Comparison of ENCODE assay signal across 8 cellular contexts in the genomic region with DNA sequence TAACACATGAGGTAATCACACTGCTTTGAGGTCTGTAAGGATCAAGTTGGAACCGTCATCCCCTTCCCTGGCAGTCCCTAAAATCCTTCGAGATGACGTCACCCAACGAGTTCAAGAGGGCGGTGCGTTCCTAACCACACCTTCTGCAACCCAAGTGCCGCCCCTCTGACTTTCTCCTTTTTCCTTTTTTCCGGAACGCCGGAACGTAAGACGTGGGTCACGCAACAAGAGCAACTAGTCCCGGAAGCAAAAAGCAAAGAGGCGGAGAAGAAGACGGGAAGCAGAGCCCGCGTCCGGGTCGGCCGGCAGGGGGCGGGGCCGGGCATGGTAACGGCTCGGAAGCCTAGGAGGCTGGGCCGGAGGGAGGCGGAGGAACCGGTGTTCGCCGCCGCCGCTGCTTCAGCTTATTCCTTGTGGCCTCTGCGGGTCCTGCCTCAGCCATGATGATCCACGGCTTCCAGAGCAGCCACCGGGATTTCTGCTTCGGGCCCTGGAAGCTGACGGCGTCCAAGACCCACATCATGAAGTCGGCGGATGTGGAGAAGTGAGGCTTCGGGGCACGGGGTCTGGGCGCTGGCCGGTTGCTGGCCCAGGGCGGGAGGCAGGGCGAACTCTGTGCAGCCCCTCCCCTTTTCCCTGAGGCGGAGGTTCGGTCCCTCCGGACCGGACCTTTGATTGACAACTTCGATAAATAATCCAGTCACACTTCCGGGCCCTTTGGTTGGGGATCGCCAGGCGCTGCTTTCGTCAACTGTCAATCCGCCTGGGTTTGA. TPM values are rescaled to one million over a fixed set of nuclear protein-coding genes. Genes with fewer than 3 reads are reported as not detected.
DNase-seq lines count a peak whose midpoint lies in the region; ATAC-seq and TF ChIP-seq lines count a peak whose summit lies in the region.

Gene TIPRL (plus strand): TSS at position 325 of the 773 bp plus-strand sequence. CDS start 116 bp downstream, at position 441.

- H3K36me3 ChIP-seq in GM23248 (ENCODE audit: low read depth) (no peaks in the 10 kb centered on the region), fibroblast of lung (ENCODE audit: control insufficient read depth, insufficient read depth, low read length) (no peaks in the 10 kb centered on the region)
- H3K36me3 ChIP-seq in naive thymus-derived CD4-positive, alpha-beta T cell (ENCODE audit: control insufficient read depth in 2 of 3, insufficient read depth in 3 of 3, low read length in 3 of 3), result peaks cover 0 to 5% (median 0%) of the 10 kb centered on the region in 3 experiments

- no peaks in the 10 kb centered on the region for H4K20me1 ChIP-seq in GM23248 (ENCODE audit: insufficient read depth)
- no peaks in the 10 kb centered on the region for H4K20me1 ChIP-seq in fibroblast of lung (ENCODE audit: control insufficient read depth, extremely low read depth, insufficient read depth, low read length)

- H3K4me3 Mint-ChIP-seq in activated T-helper 1 cell treated with anti-CD3 and anti-CD28 coated beads, Interleukin-12 subunit alpha, Interleukin-12 subunit beta, Interleukin-2, Interleukin-4 antibody, amounts not matched to agents 30 ng/mL and 10 ng/mL and 1 ng/mL, durations not matched to agents 14 hours and 24 hours and 36 hours, result no peak within 1 kb of the TSS
- no peak within 1 kb of the TSS for H3K4me3 Mint-ChIP-seq in naive thymus-derived CD4-positive, alpha-beta T cell
- H3K4me3 Mint-ChIP-seq in stimulated activated naive B cell treated with anti-CD40 and anti-IgM and Interleukin-4, amounts not matched to agents 10 μg/mL and 1 μg/mL and 100 μg/mL, for 72 hours, result no peak within 1 kb of the TSS

- H3K27me3 Mint-ChIP-seq in activated T-helper 1 cell treated with anti-CD3 and anti-CD28 coated beads, Interleukin-12 subunit alpha, Interleukin-12 subunit beta, Interleukin-2, Interleukin-4 antibody, amounts not matched to agents 30 ng/mL and 10 ng/mL and 1 ng/mL, durations not matched to agents 14 hours and 24 hours and 36 hours (ENCODE audit: insufficient read depth), result no peaks in the 10 kb centered on the region
- H3K27me3 Mint-ChIP-seq in naive thymus-derived CD4-positive, alpha-beta T cell, result peaks cover 2 to 9% (median 2%) of the 10 kb centered on the region in 5 donors
- H3K27me3 Mint-ChIP-seq in stimulated activated naive B cell treated with anti-CD40 and anti-IgM and Interleukin-4, amounts not matched to agents 10 μg/mL and 1 μg/mL and 100 μg/mL, for 72 hours, result peaks cover 9 to 14% of the 10 kb centered on the region in 2 donors

- H3K4me2 ChIP-seq in GM23248 (ENCODE audit: unreplicated experiment), result peak within 1 kb of the TSS; percentile 91
- peak within 1 kb of the TSS; percentile 91 for H3K4me2 ChIP-seq in fibroblast of lung (ENCODE audit: extremely low read depth, insufficient read depth, low read length)

- peak; percentile 31 to 60 for TF ChIP-seq CTCF in fibroblast of lung (conservative IDR thresholded peaks at IDR 0.05 in 1 of 2, IDR thresholded peaks at IDR 0.05 in 1 of 2; ENCODE audit: low read depth in 1 of 2, low read length in 2 of 2)

- H3K79me2 ChIP-seq in GM23248 (ENCODE audit: insufficient read depth) (peaks cover 48% of the 10 kb centered on the region), fibroblast of lung (ENCODE audit: control insufficient read depth, insufficient read depth, low read length) (peaks cover 34% of the 10 kb centered on the region)

- H3K9ac ChIP-seq in GM23248 (peak within 1 kb of the TSS; percentile 91), fibroblast of lung (ENCODE audit: insufficient read depth, low read length) (peak within 1 kb of the TSS; percentile 85)

- DNase-seq in EH (ENCODE audit: low read depth) (peak; percentile 99), GM23248 (peak; percentile 100), Kasumi-1 (lab: John Stamatoyannopoulos, UW) (peak; percentile 98), RKO (ENCODE audit: low spot score) (peak; percentile 99), fibroblast of lung (ENCODE audit: low read depth in 2 of 2) (peak; percentile 99)
- peak; percentile 95 for DNase-seq in activated T-helper 1 cell treated with anti-CD3 and anti-CD28 coated beads, Interleukin-12 subunit alpha, Interleukin-12 subunit beta, Interleukin-2, Interleukin-4 antibody, amounts not matched to agents 30 ng/mL and 10 ng/mL and 1 ng/mL, durations not matched to agents 14 hours and 24 hours and 36 hours (ENCODE audit: low spot score)
- peak; percentile 88 to 94 (median 93) for DNase-seq in naive thymus-derived CD4-positive, alpha-beta T cell
- DNase-seq in stimulated activated naive B cell treated with anti-CD40 and anti-IgM and Interleukin-4, amounts not matched to agents 10 μg/mL and 1 μg/mL and 100 μg/mL, for 72 hours, result peak; percentile 96

- CTCF ChIA-PET in naive thymus-derived CD4-positive, alpha-beta T cell (lab: Charles Lee), result no interaction called here

- H3K27me3 ChIP-seq in GM23248 (replicated peaks; ENCODE audit: insufficient read depth) (no peaks in the 10 kb centered on the region), fibroblast of lung (ENCODE audit: control insufficient read depth, insufficient read depth, low read length) (no peaks in the 10 kb centered on the region)
- no peaks in the 10 kb centered on the region for H3K27me3 ChIP-seq in naive thymus-derived CD4-positive, alpha-beta T cell (ENCODE audit: control insufficient read depth in 2 of 2, insufficient read depth in 2 of 2, low read length in 2 of 2)

- H2AFZ ChIP-seq in GM23248, result peak within 1 kb of the TSS; percentile 97
- peak within 1 kb of the TSS; percentile 84 for H2AFZ ChIP-seq in fibroblast of lung (ENCODE audit: low read length)

- no peaks in the 10 kb centered on the region for H3K4me1 Mint-ChIP-seq in activated T-helper 1 cell treated with anti-CD3 and anti-CD28 coated beads, Interleukin-12 subunit alpha, Interleukin-12 subunit beta, Interleukin-2, Interleukin-4 antibody, amounts not matched to agents 30 ng/mL and 10 ng/mL and 1 ng/mL, durations not matched to agents 14 hours and 24 hours and 36 hours (ENCODE audit: low read depth)
- peaks cover 2 to 20% (median 9%) of the 10 kb centered on the region in 7 donors for H3K4me1 Mint-ChIP-seq in naive thymus-derived CD4-positive, alpha-beta T cell
- peaks cover 0 to 3% of the 10 kb centered on the region in 2 donors for H3K4me1 Mint-ChIP-seq in stimulated activated naive B cell treated with anti-CD40 and anti-IgM and Interleukin-4, amounts not matched to agents 10 μg/mL and 1 μg/mL and 100 μg/mL, for 72 hours

- H3K9me3 ChIP-seq in GM23248 (ENCODE audit: low read depth) (no peaks in the 10 kb centered on the region), fibroblast of lung (ENCODE audit: control insufficient read depth, insufficient read depth, low read depth, low read length) (no peaks in the 10 kb centered on the region)
- no peaks in the 10 kb centered on the region for H3K9me3 ChIP-seq in naive thymus-derived CD4-positive, alpha-beta T cell (ENCODE audit: control insufficient read depth in 2 of 3, low read length in 3 of 3)

- 0 out of 2 replicates have a peak, but pooled peaks cover 6% of the 10 kb centered on the region for H3K4me1 ChIP-seq in GM23248 (ENCODE audit: insufficient read depth)
- H3K4me1 ChIP-seq in fibroblast of lung (ENCODE audit: control insufficient read depth, extremely low read depth, insufficient read depth, low read length), result peaks cover 2% of the 10 kb centered on the region
- H3K4me1 ChIP-seq in naive thymus-derived CD4-positive, alpha-beta T cell (ENCODE audit: control insufficient read depth in 2 of 2, insufficient read depth in 2 of 2, low read length in 2 of 2), result peaks cover 14 to 16% of the 10 kb centered on the region in 2 donors

- POLR2A ChIA-PET in naive thymus-derived CD4-positive, alpha-beta T cell (lab: Charles Lee), result interaction anchor here (0.6 to 1.7 kb wide), 2 partner anchors 47 to 62 kb away, joined by 6 to 7 read pairs; partner anchors contain the start of gene SFT2D2

- peak; percentile 95 for ATAC-seq in naive thymus-derived CD4-positive, alpha-beta T cell
- ATAC-seq in stimulated activated naive B cell treated with anti-CD40 and anti-IgM and Interleukin-4, amounts not matched to agents 10 μg/mL and 1 μg/mL and 100 μg/mL, for 72 hours (replicated peaks), result peak; percentile 86 to 90

- in situ Hi-C loops in GM23248 (cut with MboI), result no loop called here

- no peaks in the 10 kb centered on the region for H3K9me3 Mint-ChIP-seq in activated T-helper 1 cell treated with anti-CD3 and anti-CD28 coated beads, Interleukin-12 subunit alpha, Interleukin-12 subunit beta, Interleukin-2, Interleukin-4 antibody, amounts not matched to agents 30 ng/mL and 10 ng/mL and 1 ng/mL, durations not matched to agents 14 hours and 24 hours and 36 hours
- no peaks in the 10 kb centered on the region for H3K9me3 Mint-ChIP-seq in naive thymus-derived CD4-positive, alpha-beta T cell
- no peaks in the 10 kb centered on the region for H3K9me3 Mint-ChIP-seq in stimulated activated naive B cell treated with anti-CD40 and anti-IgM and Interleukin-4, amounts not matched to agents 10 μg/mL and 1 μg/mL and 100 μg/mL, for 72 hours

- peaks cover 19% of the 10 kb centered on the region for H3F3A ChIP-seq in GM23248 (ENCODE audit: insufficient read depth)

- H3K9me2 ChIP-seq in GM23248 (ENCODE audit: insufficient read depth), result no peaks in the 10 kb centered on the region

- intact Hi-C loops in activated T-helper 1 cell treated with anti-CD3 and anti-CD28 coated beads, Interleukin-12 subunit alpha, Interleukin-12 subunit beta, Interleukin-2, Interleukin-4 antibody, amounts not matched to agents 30 ng/mL and 10 ng/mL and 1 ng/mL, durations not matched to agents 14 hours and 24 hours and 36 hours (cut with micrococcal nuclease), result loop anchor here (1.0 to 5.0 kb wide), 9 partner anchors 41 to 1518 kb away; partner anchors contain the start of gene DCAF6
- intact Hi-C loops in naive thymus-derived CD4-positive, alpha-beta T cell (cut with micrococcal nuclease), result loop anchor here (1.0 to 10.0 kb wide), 20 partner anchors 42 to 1896 kb away; partner anchors contain the start of genes DCAF6 (in 2 of the 2), ATP1B1 (in 1 of the 2), BLZF1 (in 1 of the 2) and GPR161 (in 1 of the 2)

- no peak within 1 kb of the TSS for H3K27ac Mint-ChIP-seq in activated T-helper 1 cell treated with anti-CD3 and anti-CD28 coated beads, Interleukin-12 subunit alpha, Interleukin-12 subunit beta, Interleukin-2, Interleukin-4 antibody, amounts not matched to agents 30 ng/mL and 10 ng/mL and 1 ng/mL, durations not matched to agents 14 hours and 24 hours and 36 hours
- no peak within 1 kb of the TSS for H3K27ac Mint-ChIP-seq in naive thymus-derived CD4-positive, alpha-beta T cell
- no peak within 1 kb of the TSS for H3K27ac Mint-ChIP-seq in stimulated activated naive B cell treated with anti-CD40 and anti-IgM and Interleukin-4, amounts not matched to agents 10 μg/mL and 1 μg/mL and 100 μg/mL, for 72 hours

- 0 to 2% methylated on average over 50 to 55 of the region's 56 CpGs for WGBS in GM23248 (ENCODE audit: low coverage in 1 of 2, low lambda C conversion rate in 2 of 2, missing lambda C conversion rate in 2 of 2), 2 experiments

- peak within 1 kb of the TSS; percentile 77 for H3K27ac ChIP-seq in GM23248
- H3K27ac ChIP-seq in fibroblast of lung (ENCODE audit: insufficient read depth, low read length), result peak within 1 kb of the TSS; percentile 81
- peak within 1 kb of the TSS; percentile 96 for H3K27ac ChIP-seq in naive thymus-derived CD4-positive, alpha-beta T cell (ENCODE audit: low read depth, low read length)

- H3K36me3 Mint-ChIP-seq in activated T-helper 1 cell treated with anti-CD3 and anti-CD28 coated beads, Interleukin-12 subunit alpha, Interleukin-12 subunit beta, Interleukin-2, Interleukin-4 antibody, amounts not matched to agents 30 ng/mL and 10 ng/mL and 1 ng/mL, durations not matched to agents 14 hours and 24 hours and 36 hours (ENCODE audit: low read depth), result peaks cover 1% of the 10 kb centered on the region
- H3K36me3 Mint-ChIP-seq in naive thymus-derived CD4-positive, alpha-beta T cell, result peaks cover 0 to 1% (median under 1%) of the 10 kb centered on the region in 5 donors
- H3K36me3 Mint-ChIP-seq in stimulated activated naive B cell treated with anti-CD40 and anti-IgM and Interleukin-4, amounts not matched to agents 10 μg/mL and 1 μg/mL and 100 μg/mL, for 72 hours, result peaks cover 0 to 2% of the 10 kb centered on the region in 2 donors

- H3K4me3 ChIP-seq in GM23248, result peak within 1 kb of the TSS; percentile 99
- H3K4me3 ChIP-seq in fibroblast of lung (replicated peaks in 1 of 4; ENCODE audit: control extremely low read depth in 1 of 4, insufficient read depth in 1 of 4, low read depth in 3 of 4, low read length in 4 of 4), result peak within 1 kb of the TSS; percentile 61 to 98 (median 80)
- peak within 1 kb of the TSS; percentile 80 for H3K4me3 ChIP-seq in naive thymus-derived CD4-positive, alpha-beta T cell (ENCODE audit: low read length)

RNA-seq across cellular contexts. Expression of gene TIPRL, which starts in this region (rescaled TPM):
- total RNA-seq in GM23248 (2014; rRNA removed; shearing (Covaris generic)), result 32.9 and 36.6 TPM in 2 replicates
- polyA plus RNA-seq in GM23248 (2016; fragmentation: Nextera tagmentation; extraction: Ambion mirVana) (62.9 and 67.2 TPM in 2 replicates), fibroblast of lung (40.9 and 42.9 TPM in 2 replicates)
- 42.8 and 45.7 TPM in 2 replicates for total RNA-seq in activated T-helper 1 cell treated with anti-CD3 and anti-CD28 coated beads, Interleukin-12 subunit alpha, Interleukin-12 subunit beta, Interleukin-2, Interleukin-4 antibody, amounts not matched to agents 30 ng/mL and 10 ng/mL and 1 ng/mL, durations not matched to agents 14 hours and 24 hours and 36 hours
- total RNA-seq in fibroblast of lung, result 29.0 and 34.7 TPM in 2 replicates
- polyA plus RNA-seq in fibroblast of lung (2012), result 27.8 and 32.4 TPM in 2 replicates
- polyA minus RNA-seq in fibroblast of lung (ENCODE audit: low replicate concordance), result 2.9 and 5.1 TPM in 2 replicates
- 10 to 100 TPM; 17.2 to 41.2 (median 23.5) TPM for total RNA-seq in naive thymus-derived CD4-positive, alpha-beta T cell
- polyA plus RNA-seq in naive thymus-derived CD4-positive, alpha-beta T cell, result 10 to 100 TPM; 22.9 to 44.9 TPM

Comparison
In these comparisons a context has a peak if more than half of its experiments do, and no peak if none do; other contexts are left out.
1. Peak in every context shown above with its lines: DNase-seq, ATAC-seq, H3K4me3 ChIP-seq and H3K27ac ChIP-seq.